11 cellular contexts compared by ENCODE assay signal in the genomic region with DNA sequence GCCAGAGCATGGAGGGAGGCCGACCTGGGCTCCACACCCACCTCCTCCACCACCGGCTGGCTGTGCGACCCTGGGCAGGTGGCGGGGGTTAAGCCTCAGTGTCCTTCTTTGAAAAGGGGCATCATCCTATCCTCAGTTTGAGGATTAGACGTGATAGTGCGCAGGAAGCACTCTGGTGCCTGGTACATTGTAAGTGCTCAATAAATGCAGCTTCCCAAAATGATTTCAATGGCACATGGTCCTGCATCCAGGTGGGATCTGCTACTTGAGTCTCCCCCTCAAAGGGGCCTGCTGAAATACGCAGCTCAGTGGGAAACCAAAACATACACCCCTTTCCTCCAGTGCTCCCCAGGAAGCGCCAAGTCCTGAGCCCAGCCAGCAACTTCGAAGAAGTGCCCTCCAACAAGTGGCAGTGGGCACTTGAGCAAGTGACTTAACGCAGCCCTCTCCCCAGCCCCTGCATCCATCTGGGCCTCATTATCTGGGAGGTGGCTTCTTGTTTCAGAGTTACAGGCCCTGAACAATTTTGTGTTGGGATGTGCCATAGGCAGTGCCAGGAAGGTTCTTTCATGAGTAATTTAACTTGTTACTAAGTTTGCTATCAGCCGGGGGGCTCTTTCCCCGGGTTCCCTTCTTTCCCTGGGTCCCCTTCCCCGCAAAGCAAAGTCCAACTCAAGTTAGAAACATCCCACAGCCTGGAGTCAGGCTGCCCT. TPM values are rescaled to one million over a fixed set of nuclear protein-coding genes. Genes with fewer than 3 reads are reported as not detected.
DNase-seq lines count a peak whose midpoint lies in the region; ATAC-seq and TF ChIP-seq lines count a peak whose summit lies in the region.
"Had no signal": no experiment of that assay in that cellular context is flagged by ENCODE, and none has a peak within 500 bp of the region (broad histone marks: within the 10 kb centered on the region; RNA-seq: fewer than 3 reads in every experiment).

No MANE protein-coding gene starts in this region.

- H3K9me3 ChIP-seq in left ventricle myocardium inferior (replicated peaks): no peaks in the 10 kb centered on the region
- no peaks in the 10 kb centered on the region for H3K9me3 ChIP-seq in vagina
- H3K9me3 ChIP-seq in BE2C: no peaks in the 10 kb centered on the region

- H3K27me3 Mint-ChIP-seq in effector memory CD8-positive, alpha-beta T cell: no peaks in the 10 kb centered on the region
- no peaks in the 10 kb centered on the region for H3K27me3 Mint-ChIP-seq in nephron (ENCODE audit: low read depth)
- H3K27me3 Mint-ChIP-seq: activated naive CD8-positive, alpha-beta T cell treated with anti-CD3 and anti-CD28 coated beads, Interleukin-2, amount 50 U/mL, for 24 hours had no signal

- peak overlapping the region; percentile 95 for H3K27ac ChIP-seq in left ventricle myocardium inferior (replicated peaks)
- H3K27ac ChIP-seq in vagina: peak overlapping the region; percentile 97

- H3K4me1 ChIP-seq in left ventricle myocardium inferior (peaks cover 100% of the 10 kb centered on the region), vagina (peaks cover 100% of the 10 kb centered on the region), BE2C (peaks cover 5% of the 10 kb centered on the region)

- ATAC-seq in left ventricle myocardium superior: no peak
- no peak for ATAC-seq in effector memory CD8-positive, alpha-beta T cell (replicated peaks)
- ATAC-seq: activated naive CD8-positive, alpha-beta T cell treated with anti-CD3 and anti-CD28 coated beads, Interleukin-2, amount 50 U/mL, for 24 hours had no signal

- intact Hi-C loops in left ventricle myocardium inferior (cut with micrococcal nuclease): no loop called here
- intact Hi-C loops in left ventricle myocardium superior (cut with micrococcal nuclease): no loop called here
- intact Hi-C loops in vagina (cut with DNase I): no loop called here

- peak overlapping the region; percentile 57 to 75 for H3K4me3 Mint-ChIP-seq in effector memory CD8-positive, alpha-beta T cell
- peak overlapping the region; percentile 33 to 72 (median 60) for H3K4me3 Mint-ChIP-seq in nephron
- H3K4me3 Mint-ChIP-seq: activated naive CD8-positive, alpha-beta T cell treated with anti-CD3 and anti-CD28 coated beads, Interleukin-2, amount 50 U/mL, for 24 hours had no signal

- H3K36me3 Mint-ChIP-seq in effector memory CD8-positive, alpha-beta T cell (ENCODE audit: insufficient read depth): peaks cover 16% of the 10 kb centered on the region
- H3K36me3 Mint-ChIP-seq in nephron (ENCODE audit: low read depth): peaks cover 7% of the 10 kb centered on the region

- H3K36me3 ChIP-seq in left ventricle myocardium inferior (no peaks in the 10 kb centered on the region), vagina (no peaks in the 10 kb centered on the region), BE2C (peaks cover 9% of the 10 kb centered on the region)

- TF ChIP-seq CTCF in left ventricle myocardium inferior (IDR thresholded peaks at IDR 0.05; ENCODE audit: borderline replicate concordance): no peak
- no peak for TF ChIP-seq CTCF in nephron (IDR thresholded peaks at IDR 0.05; ENCODE audit: unreplicated experiment in 3 of 3)
- TF ChIP-seq CTCF in vagina (IDR thresholded peaks at IDR 0.05): no peak
- no peak for TF ChIP-seq CTCF in BE2C (IDR thresholded peaks at IDR 0.05; ENCODE audit: low read depth, low read length)

- H3K9me3 Mint-ChIP-seq in effector memory CD8-positive, alpha-beta T cell: no peaks in the 10 kb centered on the region
- no peaks in the 10 kb centered on the region for H3K9me3 Mint-ChIP-seq in nephron
- H3K9me3 Mint-ChIP-seq: activated naive CD8-positive, alpha-beta T cell treated with anti-CD3 and anti-CD28 coated beads, Interleukin-2, amount 50 U/mL, for 24 hours; T-cell had no signal

- peaks cover 72 to 81% of the 10 kb centered on the region in 2 donors for H3K4me1 Mint-ChIP-seq in effector memory CD8-positive, alpha-beta T cell (ENCODE audit: low read depth in 2 of 2)
- peaks cover 96% of the 10 kb centered on the region for H3K4me1 Mint-ChIP-seq in nephron

- no peak for DNase-seq in left ventricle myocardium inferior
- no peak for DNase-seq in left ventricle myocardium superior
- DNase-seq in effector memory CD8-positive, alpha-beta T cell: no peak
- DNase-seq in vagina (ENCODE audit: extremely low spot score in 2 of 2): no peak
- no peak for DNase-seq in BE2C
- no peak for DNase-seq in middle frontal gyrus (ENCODE audit: extremely low spot score, low spot score)
- no peak for DNase-seq in dedifferentiated amniotic fluid mesenchymal stem cell (ENCODE audit: extremely low spot score)
- DNase-seq: activated naive CD8-positive, alpha-beta T cell treated with anti-CD3 and anti-CD28 coated beads, Interleukin-2, amount 50 U/mL, for 24 hours; NCI-H1436 treated with DMSO at 0.1 percent for 48 hours; T-cell had no signal

- H3K4me3 ChIP-seq in left ventricle myocardium inferior: peak overlapping the region; percentile 48
- H3K4me3 ChIP-seq in vagina: no peak overlapping the region
- no peak overlapping the region for H3K4me3 ChIP-seq in BE2C (ENCODE audit: low read depth, low read length)

- no peak for TF ChIP-seq POLR2A in vagina (IDR thresholded peaks at IDR 0.05)

- peak overlapping the region; percentile 84 to 91 for H3K27ac Mint-ChIP-seq in effector memory CD8-positive, alpha-beta T cell
- H3K27ac Mint-ChIP-seq in nephron: peak overlapping the region; percentile 97 to 99 (median 97)
- H3K27ac Mint-ChIP-seq: activated naive CD8-positive, alpha-beta T cell treated with anti-CD3 and anti-CD28 coated beads, Interleukin-2, amount 50 U/mL, for 24 hours had no signal

- H3K27me3 ChIP-seq in left ventricle myocardium inferior (ENCODE audit: low read depth) (no peaks in the 10 kb centered on the region), vagina (no peaks in the 10 kb centered on the region), BE2C (no peaks in the 10 kb centered on the region)

RNA-seq across cellular contexts. Expression of gene ACTN4, which starts 17.9 kb away (rescaled TPM):
- total RNA-seq in left ventricle myocardium inferior (111 TPM), left ventricle myocardium superior (131 TPM), vagina (513 TPM)
- 179 TPM for polyA plus RNA-seq in BE2C (2012; ENCODE audit: insufficient read depth, insufficient read length, low read depth)

RNA-seq across cellular contexts. Expression of gene EIF3K, which starts 46.4 kb away (rescaled TPM):
- 598 TPM for total RNA-seq in left ventricle myocardium inferior
- total RNA-seq in left ventricle myocardium superior: 674 TPM
- total RNA-seq in vagina: 349 TPM
- polyA plus RNA-seq in BE2C (2012; ENCODE audit: insufficient read depth, insufficient read length, low read depth): 581 TPM

RNA-seq across cellular contexts. Expression of gene MAP4K1, which starts 47.6 kb away (rescaled TPM):
- total RNA-seq in left ventricle myocardium inferior (1.6 TPM), left ventricle myocardium superior (1.8 TPM), vagina (47.9 TPM)
- polyA plus RNA-seq in BE2C (2012; ENCODE audit: insufficient read depth, insufficient read length, low read depth): 10.0 TPM

Comparison
In these comparisons a context has a peak if more than half of its experiments do, and no peak if none do; other contexts are left out.
1. RNA of gene MAP4K1, which starts 47.6 kb away (total RNA-seq): 47.9 TPM in vagina (single experiment); 1.8 TPM in left ventricle myocardium superior (single experiment) and 1.6 TPM in left ventricle myocardium inferior (single experiment); every median in the first group is over 10 times any median in the second.